In genomic region chr9:86361176-86361575, GRCh38 we compare ENCODE assay signal across 28 cellular contexts.
"Had no signal": no experiment of that assay in that cellular context is flagged by ENCODE, and none has a peak within 500 bp of the region (broad histone marks: within the 10 kb centered on the region; RNA-seq: fewer than 3 reads in every experiment).

No MANE protein-coding gene starts in this region.

- H3K4me1 Mint-ChIP-seq: nephron progenitor cell; neural crest cell; stimulated activated naive CD8-positive, alpha-beta T cell treated with anti-CD3 and anti-CD28 coated beads, Interleukin-15, amount 100 ng/mL, for 72 hours had no signal

- H3K4me3 Mint-ChIP-seq: naive thymus-derived CD8-positive, alpha-beta T cell; natural killer cell treated with Interleukin-12 subunit alpha and Interleukin-12 subunit beta and Interleukin-15 and Interleukin-18, amount 100 ng/mL, for 72 hours; nephron progenitor cell; neural crest cell; stimulated activated memory B cell treated with anti-CD40 and anti-IgM and Interleukin-4, amounts not matched to agents 10 μg/mL and 1 μg/mL and 100 μg/mL, for 72 hours; stimulated activated naive CD8-positive, alpha-beta T cell treated with anti-CD3 and anti-CD28 coated beads, Interleukin-15, amount 100 ng/mL, for 72 hours had no signal

- H3K9me3 ChIP-seq: neutrophil, pancreas, prostate gland, right lobe of liver, sigmoid colon, suprapubic skin, testis, tibial artery, transverse colon, vagina had no signal

- FAIRE-seq: pancreas, small intestine, urothelium cell line had no signal

- H3K27ac Mint-ChIP-seq: natural killer cell treated with Interleukin-12 subunit alpha and Interleukin-12 subunit beta and Interleukin-15 and Interleukin-18, amount 100 ng/mL, for 72 hours; nephron progenitor cell; stimulated activated memory B cell treated with anti-CD40 and anti-IgM and Interleukin-4, amounts not matched to agents 10 μg/mL and 1 μg/mL and 100 μg/mL, for 72 hours had no signal

- H3K4me1 ChIP-seq: pancreas, right lobe of liver, sigmoid colon, tibial artery, transverse colon, upper lobe of left lung, vagina had no signal

- H3K9me3 Mint-ChIP-seq: natural killer cell treated with Interleukin-12 subunit alpha and Interleukin-12 subunit beta and Interleukin-15 and Interleukin-18, amount 100 ng/mL, for 72 hours had no signal

- H3K36me3 Mint-ChIP-seq: natural killer cell treated with Interleukin-12 subunit alpha and Interleukin-12 subunit beta and Interleukin-15 and Interleukin-18, amount 100 ng/mL, for 72 hours; stimulated activated memory B cell treated with anti-CD40 and anti-IgM and Interleukin-4, amounts not matched to agents 10 μg/mL and 1 μg/mL and 100 μg/mL, for 72 hours had no signal

- H3K27me3 ChIP-seq: pancreas, right lobe of liver, sigmoid colon, suprapubic skin, testis, transverse colon, upper lobe of left lung, vagina had no signal

- H3K4me3 ChIP-seq: pancreas, prostate gland, right lobe of liver, sigmoid colon, suprapubic skin, testis, tibial artery, transverse colon, upper lobe of left lung, vagina had no signal

- H3K27ac ChIP-seq: neutrophil, pancreas, right lobe of liver, sigmoid colon, suprapubic skin, testis, tibial artery, transverse colon, upper lobe of left lung, vagina had no signal

- ATAC-seq: naive thymus-derived CD8-positive, alpha-beta T cell; natural killer cell treated with Interleukin-12 subunit alpha and Interleukin-12 subunit beta and Interleukin-15 and Interleukin-18, amount 100 ng/mL, for 72 hours; pancreas; right cardiac atrium; right lobe of liver; stimulated activated memory B cell treated with anti-CD40 and anti-IgM and Interleukin-4, amounts not matched to agents 10 μg/mL and 1 μg/mL and 100 μg/mL, for 72 hours; stimulated activated naive CD8-positive, alpha-beta T cell treated with anti-CD3 and anti-CD28 coated beads, Interleukin-15, amount 100 ng/mL, for 72 hours; stimulated activated naive CD8-positive, alpha-beta T cell treated with anti-CD3 and anti-CD28 coated beads, Interleukin-15, Interleukin-2, amounts not matched to agents 100 U/mL and 50 U/mL, for 24 hours had no signal

- H3K27me3 Mint-ChIP-seq: stimulated activated memory B cell treated with anti-CD40 and anti-IgM and Interleukin-4, amounts not matched to agents 10 μg/mL and 1 μg/mL and 100 μg/mL, for 72 hours had no signal

- DNase-seq: naive thymus-derived CD8-positive, alpha-beta T cell; nephron progenitor cell; nucleus accumbens; pancreas; right cardiac atrium; right lobe of liver; sigmoid colon; small intestine; stimulated activated CD4-positive, alpha-beta T cell treated with anti-CD3 and anti-CD28 coated beads, Interleukin-15, amount 100 ng/mL, for 24 hours; stimulated activated CD4-positive, alpha-beta T cell treated with anti-CD3 and anti-CD28 coated beads, Interleukin-2, amount 100 ng/mL, for 24 hours; stimulated activated CD4-positive, alpha-beta T cell treated with anti-CD3 and anti-CD28 coated beads, Interleukin-2, amount 100 ng/mL, for 48 hours; stimulated activated CD4-positive, alpha-beta T cell treated with anti-CD3 and anti-CD28 coated beads, Interleukin-4, amount 100 ng/mL, for 24 hours; stimulated activated naive CD4-positive, alpha-beta T cell; stimulated activated naive CD8-positive, alpha-beta T cell treated with anti-CD3 and anti-CD28 coated beads, Interleukin-15, amount 100 ng/mL, for 72 hours; stimulated activated naive CD8-positive, alpha-beta T cell treated with anti-CD3 and anti-CD28 coated beads, Interleukin-15, Interleukin-2, amounts not matched to agents 100 U/mL and 50 U/mL, for 24 hours; substantia nigra; testis; tibial artery; transverse colon; upper lobe of left lung had no signal

- H3K36me3 ChIP-seq: neutrophil, pancreas, prostate gland, right lobe of liver, sigmoid colon, suprapubic skin, tibial artery, transverse colon, upper lobe of left lung, vagina had no signal
